ENCODE assay signal across 22 cellular contexts in genomic region chr10:17352583-17352982, GRCh38.
"Had no signal": no experiment of that assay in that cellular context is flagged by ENCODE, and none has a peak within 500 bp of the region (broad histone marks: within the 10 kb centered on the region; RNA-seq: fewer than 3 reads in every experiment).

No MANE protein-coding gene starts in this region.

- ATAC-seq: Panc1, PC-3, Right ventricle myocardium inferior, SK-N-SH treated with all-trans-retinoic acid at 6 μM for 48 hours had no signal

- H3K9me3 ChIP-seq: SJCRH30 had no signal

- DNase-seq: KBM-7; MV-4-11; NCI-H1048; NCI-H1105; NCI-H1417; NCI-H1436 treated with DMSO at 0.1 percent for 48 hours; NCI-H1694; NCI-H187 treated with DMSO at 0.1 percent for 48 hours; NCI-H2081; NCI-H2107; NCI-H2227 treated with DMSO at 0.1 percent for 48 hours; NCI-H524 treated with DMSO at 0.1 percent for 48 hours; NCI-H69; NCI-H774; NK-92 treated with Interleukin-12 subunit alpha and Interleukin-12 subunit beta, amount 100 ng/mL, for 24 hours; PC-3; SHP77 treated with DMSO at 0.1 percent for 48 hours; SJCRH30 had no signal

- H3K27ac ChIP-seq: RWPE1, SJCRH30 had no signal

- H3K36me3 ChIP-seq: SJCRH30 had no signal

- H3K4me3 ChIP-seq: SJCRH30 had no signal

- H3K27me3 ChIP-seq: SJCRH30 had no signal
